25 cellular contexts compared by ENCODE assay signal in genomic region chr3:185325946-185326791, GRCh38.
"Had no signal": no experiment of that assay in that cellular context is flagged by ENCODE, and none has a peak within 500 bp of the region (broad histone marks: within the 10 kb centered on the region; RNA-seq: fewer than 3 reads in every experiment).

No MANE protein-coding gene starts in this region.

- H3K36me3 ChIP-seq: lower lobe of right lung, prostate gland, spleen had no signal

- H3K4me3 ChIP-seq: lower lobe of right lung, prostate gland, spleen had no signal

- H3K27ac ChIP-seq: epithelial cell of prostate, lower lobe of right lung, spleen, VCaP had no signal

- H3K4me1 ChIP-seq: prostate gland had no signal

- H3K4me3 Mint-ChIP-seq: activated CD4-positive, alpha-beta T cell treated with anti-CD3 and anti-CD28 coated beads, Interleukin-2, amount 10 ng/mL, durations not matched to agents 7 days and 5 days; activated CD8-positive, alpha-beta memory T cell treated with anti-CD3 and anti-CD28 coated beads, Interleukin-2, amount 10 ng/mL, durations not matched to agents 7 days and 5 days; activated CD8-positive, alpha-beta T cell treated with anti-CD3 and anti-CD28 coated beads for 36 hours; activated naive CD8-positive, alpha-beta T cell treated with anti-CD3 and anti-CD28 coated beads, Interleukin-2, amount 50 U/mL, for 24 hours; activated T-helper 1 cell treated with anti-CD3 and anti-CD28 coated beads, Interleukin-12 subunit alpha, Interleukin-12 subunit beta, Interleukin-2, Interleukin-4 antibody, amounts not matched to agents 30 ng/mL and 10 ng/mL and 1 ng/mL, durations not matched to agents 14 hours and 24 hours and 36 hours; brain; naive thymus-derived CD8-positive, alpha-beta T cell; T-helper 1 cell treated with Interleukin-12 subunit alpha and Interleukin-12 subunit beta and Interleukin-4 antibody, amounts not matched to agents 30 μg/mL and 1 μg/mL, for 36 hours had no signal

- FAIRE-seq: colon, kidney had no signal

- H3K27me3 ChIP-seq: spleen had no signal

- H3K9me3 ChIP-seq: lower lobe of right lung, prostate gland, spleen had no signal

- DNase-seq: activated CD4-positive, alpha-beta T cell treated with anti-CD3 and anti-CD28 coated beads, Interleukin-2, amount 10 ng/mL, durations not matched to agents 7 days and 5 days; activated CD8-positive, alpha-beta memory T cell treated with anti-CD3 and anti-CD28 coated beads, Interleukin-2, amount 10 ng/mL, durations not matched to agents 7 days and 5 days; activated CD8-positive, alpha-beta T cell treated with anti-CD3 and anti-CD28 coated beads for 36 hours; activated gamma-delta T cell; activated naive CD4-positive, alpha-beta T cell treated with anti-CD3 and anti-CD28 coated beads, Interleukin-2, amount 50 U/mL, for 16 hours; activated naive CD8-positive, alpha-beta T cell treated with anti-CD3 and anti-CD28 coated beads, Interleukin-2, amount 50 U/mL, for 24 hours; activated T-cell treated with anti-CD3 and anti-CD28 coated beads for 4 hours; anterior cingulate cortex; kidney; lower lobe of right lung; mesendoderm; naive thymus-derived CD8-positive, alpha-beta T cell; spleen; stimulated activated CD4-positive, alpha-beta T cell treated with anti-CD3 and anti-CD28 coated beads, Interleukin-4, amount 100 ng/mL, for 24 hours; stimulated activated naive CD4-positive, alpha-beta T cell treated with Interleukin-2 at 50 U/mL for 16 hours; T1000 had no signal

- H3K27ac Mint-ChIP-seq: activated CD4-positive, alpha-beta T cell treated with anti-CD3 and anti-CD28 coated beads, Interleukin-2, amount 10 ng/mL, durations not matched to agents 7 days and 5 days; activated CD8-positive, alpha-beta memory T cell treated with anti-CD3 and anti-CD28 coated beads, Interleukin-2, amount 10 ng/mL, durations not matched to agents 7 days and 5 days; activated CD8-positive, alpha-beta T cell treated with anti-CD3 and anti-CD28 coated beads for 36 hours; activated naive CD8-positive, alpha-beta T cell treated with anti-CD3 and anti-CD28 coated beads, Interleukin-2, amount 50 U/mL, for 24 hours; activated T-helper 1 cell treated with anti-CD3 and anti-CD28 coated beads, Interleukin-12 subunit alpha, Interleukin-12 subunit beta, Interleukin-2, Interleukin-4 antibody, amounts not matched to agents 30 ng/mL and 10 ng/mL and 1 ng/mL, durations not matched to agents 14 hours and 24 hours and 36 hours; naive thymus-derived CD8-positive, alpha-beta T cell; T-helper 1 cell treated with Interleukin-12 subunit alpha and Interleukin-12 subunit beta and Interleukin-4 antibody, amounts not matched to agents 30 μg/mL and 1 μg/mL, for 36 hours had no signal

- H3K4me1 Mint-ChIP-seq: activated naive CD8-positive, alpha-beta T cell treated with anti-CD3 and anti-CD28 coated beads, Interleukin-2, amount 50 U/mL, for 24 hours; brain; naive thymus-derived CD8-positive, alpha-beta T cell had no signal

- ATAC-seq: activated CD4-positive, CD25-positive, alpha-beta regulatory T cell treated with anti-CD3 and anti-CD28 coated beads, Interleukin-2, amount 50 U/mL, for 24 hours; activated CD8-positive, alpha-beta memory T cell treated with anti-CD3 and anti-CD28 coated beads, Interleukin-2, amount 10 ng/mL, durations not matched to agents 7 days and 5 days; activated CD8-positive, alpha-beta T cell treated with anti-CD3 and anti-CD28 coated beads for 36 hours; activated naive CD8-positive, alpha-beta T cell treated with anti-CD3 and anti-CD28 coated beads, Interleukin-2, amount 50 U/mL, for 24 hours; left lobe of liver; lower lobe of right lung; naive thymus-derived CD8-positive, alpha-beta T cell had no signal

- H3K27me3 Mint-ChIP-seq: activated naive CD8-positive, alpha-beta T cell treated with anti-CD3 and anti-CD28 coated beads, Interleukin-2, amount 50 U/mL, for 24 hours; brain had no signal

- H3K9me3 Mint-ChIP-seq: activated CD4-positive, alpha-beta T cell treated with anti-CD3 and anti-CD28 coated beads, Interleukin-2, amount 10 ng/mL, durations not matched to agents 7 days and 5 days; activated CD8-positive, alpha-beta T cell treated with anti-CD3 and anti-CD28 coated beads for 36 hours; activated naive CD8-positive, alpha-beta T cell treated with anti-CD3 and anti-CD28 coated beads, Interleukin-2, amount 50 U/mL, for 24 hours; activated T-helper 1 cell treated with anti-CD3 and anti-CD28 coated beads, Interleukin-12 subunit alpha, Interleukin-12 subunit beta, Interleukin-2, Interleukin-4 antibody, amounts not matched to agents 30 ng/mL and 10 ng/mL and 1 ng/mL, durations not matched to agents 14 hours and 24 hours and 36 hours; brain; naive thymus-derived CD8-positive, alpha-beta T cell; T-helper 1 cell treated with Interleukin-12 subunit alpha and Interleukin-12 subunit beta and Interleukin-4 antibody, amounts not matched to agents 30 μg/mL and 1 μg/mL, for 36 hours had no signal
